Comparison of ENCODE assay signal across 8 cellular contexts in the genomic region with DNA sequence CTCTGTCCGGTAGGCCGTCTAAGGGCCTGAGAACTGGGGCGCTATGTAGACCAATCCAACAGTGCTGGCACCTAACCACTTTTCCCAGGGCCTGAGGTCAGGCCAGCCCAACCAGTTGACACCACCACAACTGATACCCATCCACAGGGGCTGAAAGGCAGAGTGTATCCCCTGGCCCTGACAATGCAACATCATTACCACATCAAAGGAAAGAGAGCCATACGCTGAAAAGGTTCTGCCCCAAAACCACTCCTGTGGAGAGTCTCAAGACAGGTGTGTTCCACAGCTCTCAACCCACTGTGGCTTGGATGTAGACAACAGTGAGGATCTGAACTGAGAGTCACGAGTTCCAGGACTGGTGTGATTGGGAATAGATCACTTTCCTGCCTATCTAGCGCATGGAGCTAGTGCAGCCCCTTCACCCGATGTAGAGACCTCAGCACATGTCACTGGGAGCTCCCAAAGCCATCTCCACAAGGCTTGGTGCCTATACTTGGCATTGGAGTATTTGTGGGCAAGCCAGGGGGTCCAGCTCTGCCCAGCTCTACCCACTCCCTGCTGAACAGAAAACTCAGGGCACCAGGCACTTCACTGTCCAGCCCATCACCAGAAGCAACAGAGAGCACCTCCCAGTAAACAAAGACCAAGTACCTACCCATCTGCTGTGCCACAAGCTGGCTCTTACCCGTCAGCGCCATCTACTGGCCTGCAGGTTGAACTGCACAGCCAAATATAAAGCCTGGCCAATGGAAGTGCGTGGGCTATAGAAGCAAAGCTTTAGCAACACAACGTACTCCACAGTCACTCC.
DNase-seq lines count a peak whose midpoint lies in the region; ATAC-seq and TF ChIP-seq lines count a peak whose summit lies in the region.

No MANE protein-coding gene starts in this region.

- intact Hi-C loops in Panc1 (cut with micrococcal nuclease; ENCODE audit: unreplicated experiment): loop anchor here (2.0 kb wide), 1 partner anchor 167 kb away; no protein-coding TSS in a partner anchor

- DNase-seq in COR-L47 (lab: John Stamatoyannopoulos, UW): peak; percentile 19
- peak; percentile 69 for DNase-seq in HT-29 (ENCODE audit: low spot score)
- peak; percentile 15 for DNase-seq in Panc1 (ENCODE audit: low read depth, low spot score)
- peak; percentile 60 for DNase-seq in activated naive CD8-positive, alpha-beta T cell treated with anti-CD3 and anti-CD28 coated beads, Interleukin-2, amount 10 ng/mL, durations not matched to agents 7 days and 5 days
- DNase-seq in islet precursor cell: peak; percentile 84
- DNase-seq in stimulated activated CD4-positive, alpha-beta T cell treated with anti-CD3 and anti-CD28 coated beads, Interleukin-4, amount 100 ng/mL, for 24 hours: peak; percentile 26
- no peak for DNase-seq in HCEC 1CT

- no peaks in the 10 kb centered on the region for H3K4me1 ChIP-seq in Panc1 (ENCODE audit: control insufficient read depth, insufficient read depth, low read length)

- no peak overlapping the region for H3K4me3 ChIP-seq in Panc1 (ENCODE audit: low read depth in 2 of 2, low read length in 2 of 2)

- BruUV-seq in Panc1 (replicated peaks; lab: Mats Ljungman, UMichigan): no TSS peak

- H3K9me3 Mint-ChIP-seq in activated naive CD8-positive, alpha-beta T cell treated with anti-CD3 and anti-CD28 coated beads, Interleukin-2, amount 10 ng/mL, durations not matched to agents 7 days and 5 days: no peaks in the 10 kb centered on the region

- H3K36me3 Mint-ChIP-seq in activated naive CD8-positive, alpha-beta T cell treated with anti-CD3 and anti-CD28 coated beads, Interleukin-2, amount 10 ng/mL, durations not matched to agents 7 days and 5 days: no peaks in the 10 kb centered on the region

- in situ Hi-C loops in Panc1 (cut with HindIII; ENCODE audit: low pct_unique_long_range_greater_than_20kb, low sequenced_read_pairs): no loop called here

- peak; percentile 77 for ATAC-seq in Panc1
- no peak for ATAC-seq in activated naive CD8-positive, alpha-beta T cell treated with anti-CD3 and anti-CD28 coated beads, Interleukin-2, amount 10 ng/mL, durations not matched to agents 7 days and 5 days (ENCODE audit: low read depth)
- no peak for ATAC-seq in HG03342 (IDR thresholded peaks at IDR 0.05; ENCODE audit: unreplicated experiment)

- H3K36me3 ChIP-seq in Panc1 (ENCODE audit: control insufficient read depth, insufficient read depth, low read length): no peaks in the 10 kb centered on the region

- H3K4me3 Mint-ChIP-seq in activated naive CD8-positive, alpha-beta T cell treated with anti-CD3 and anti-CD28 coated beads, Interleukin-2, amount 10 ng/mL, durations not matched to agents 7 days and 5 days: no peak overlapping the region

- H3K27ac ChIP-seq in Panc1 (ENCODE audit: low read length): no peak overlapping the region

- H3K27me3 ChIP-seq in Panc1 (ENCODE audit: control insufficient read depth, insufficient read depth, low read length): no peaks in the 10 kb centered on the region

- 0 out of 2 replicates have a peak, but pooled peaks cover 4% of the 10 kb centered on the region for H3K9me3 ChIP-seq in Panc1 (ENCODE audit: control insufficient read depth, insufficient read depth, low read depth, low read length)

- POLR2A ChIA-PET in Panc1 (lab: Charles Lee): no interaction called here
- POLR2A ChIA-PET in activated naive CD8-positive, alpha-beta T cell treated with anti-CD3 and anti-CD28 coated beads, Interleukin-2, amount 10 ng/mL, durations not matched to agents 7 days and 5 days (lab: Charles Lee): no interaction called here

- H3K27me3 Mint-ChIP-seq in activated naive CD8-positive, alpha-beta T cell treated with anti-CD3 and anti-CD28 coated beads, Interleukin-2, amount 10 ng/mL, durations not matched to agents 7 days and 5 days: no peaks in the 10 kb centered on the region

- peak; percentile 91 for TF ChIP-seq CTCF in Panc1 (IDR thresholded peaks at IDR 0.05)

- H3K4me1 Mint-ChIP-seq in activated naive CD8-positive, alpha-beta T cell treated with anti-CD3 and anti-CD28 coated beads, Interleukin-2, amount 10 ng/mL, durations not matched to agents 7 days and 5 days: no peaks in the 10 kb centered on the region

- no peak overlapping the region for H3K27ac Mint-ChIP-seq in activated naive CD8-positive, alpha-beta T cell treated with anti-CD3 and anti-CD28 coated beads, Interleukin-2, amount 10 ng/mL, durations not matched to agents 7 days and 5 days

- CTCF ChIA-PET in Panc1 (lab: Charles Lee): interaction anchor here (0.7 to 1.2 kb wide), 2 partner anchors 36 to 165 kb away, joined by 3 to 6 read pairs; no protein-coding TSS in a partner anchor
